8 cellular contexts compared by ENCODE assay signal in genomic region chr5:54883374-54884194, GRCh38.
A peak's percentile ranks its signal among the peaks of the same experiment; 100 is the strongest.
DNase-seq lines count a peak whose midpoint lies in the region; ATAC-seq and TF ChIP-seq lines count a peak whose summit lies in the region.

No MANE protein-coding gene starts in this region.

- no peaks in the 10 kb centered on the region for H3K27me3 ChIP-seq in Caco-2 (replicated peaks; ENCODE audit: control insufficient read depth, insufficient read depth, low read length)

- no TSS peak for BruUV-seq in Caco-2 (replicated peaks; lab: Mats Ljungman, UMichigan)

- H3K27me3 Mint-ChIP-seq in Caco-2 (ENCODE audit: insufficient read depth, unreplicated experiment) = peaks cover 9% of the 10 kb centered on the region
- peaks cover 78% of the 10 kb centered on the region for H3K27me3 Mint-ChIP-seq in T-helper 17 cell
- peaks cover 51% of the 10 kb centered on the region for H3K27me3 Mint-ChIP-seq in nephron progenitor cell (ENCODE audit: low read depth, poor library complexity)

- POLR2A ChIA-PET in Caco-2 (lab: Charles Lee) = no interaction called here

- no peak overlapping the region for H3K4me3 ChIP-seq in Caco-2 (ENCODE audit: low read depth, low read length)
- H3K4me3 ChIP-seq in foreskin fibroblast (ENCODE audit: low read depth in 1 of 2, low read length in 2 of 2) = peak overlapping the region; percentile 44 to 64

- TF ChIP-seq CTCF in Caco-2 (IDR thresholded peaks at IDR 0.05; ENCODE audit: insufficient read depth in 1 of 2, low read depth in 1 of 2, low read length in 1 of 2, severe bottlenecking in 1 of 2, unreplicated experiment in 1 of 2) (no peak), foreskin fibroblast (IDR thresholded peaks at IDR 0.05; ENCODE audit: low read depth, low read length) (no peak), nephron progenitor cell (IDR thresholded peaks at IDR 0.05) (no peak)

- H3K9me3 ChIP-seq in Caco-2 (no peaks in the 10 kb centered on the region), T-helper 17 cell (ENCODE audit: control insufficient read depth, low read length, poor library complexity, severe bottlenecking) (no peaks in the 10 kb centered on the region)

- H3K4me1 ChIP-seq in Caco-2 = no peaks in the 10 kb centered on the region

- DNase-seq in Caco-2 (no peak), T-helper 17 cell (no peak), foreskin fibroblast (peak; percentile 39 to 79), nephron progenitor cell (peak; percentile 73), NCI-H1105 treated with DMSO at 0.1 percent for 48 hours (lab: John Stamatoyannopoulos, UW) (no peak), LoVo (ENCODE audit: low spot score) (no peak), NCI-H1048 (lab: John Stamatoyannopoulos, UW) (no peak)
- DNase-seq in activated CD4-positive, CD25-positive, alpha-beta regulatory T cell (lab: John Stamatoyannopoulos, UW) = no peak

- H3K4me1 Mint-ChIP-seq in Caco-2 (ENCODE audit: low read depth, unreplicated experiment) (peaks cover 6% of the 10 kb centered on the region), T-helper 17 cell (peaks cover 13% of the 10 kb centered on the region), nephron progenitor cell (peaks cover 15% of the 10 kb centered on the region)

- H3K9me3 Mint-ChIP-seq in Caco-2 (ENCODE audit: unreplicated experiment) (peaks cover 8% of the 10 kb centered on the region), nephron progenitor cell (peaks cover 6% of the 10 kb centered on the region)

- ATAC-seq in T-helper 17 cell = peak; percentile 42

- no peaks in the 10 kb centered on the region for H3K36me3 ChIP-seq in Caco-2 (ENCODE audit: control insufficient read depth, insufficient read depth, low read length)

- H3K4me3 Mint-ChIP-seq in Caco-2 (ENCODE audit: unreplicated experiment) = peak overlapping the region; percentile 65
- H3K4me3 Mint-ChIP-seq in T-helper 17 cell = peak overlapping the region; percentile 87
- peak overlapping the region; percentile 90 for H3K4me3 Mint-ChIP-seq in nephron progenitor cell

- H3K36me3 Mint-ChIP-seq in Caco-2 (ENCODE audit: insufficient read depth, unreplicated experiment) = no peaks in the 10 kb centered on the region
- H3K36me3 Mint-ChIP-seq in T-helper 17 cell (ENCODE audit: low read depth) = peaks cover 12% of the 10 kb centered on the region
- no peaks in the 10 kb centered on the region for H3K36me3 Mint-ChIP-seq in nephron progenitor cell (ENCODE audit: low read depth)

- H3K27ac Mint-ChIP-seq in Caco-2 (ENCODE audit: unreplicated experiment) (no peak overlapping the region), T-helper 17 cell (peak overlapping the region; percentile 53), nephron progenitor cell (peak overlapping the region; percentile 6)

- CTCF ChIA-PET in Caco-2 (lab: Charles Lee) = interaction anchor here (0.9 kb wide), 1 partner anchor 39 kb away, joined by 4 read pairs; no protein-coding TSS in a partner anchor

- intact Hi-C loops in Caco-2 (cut with micrococcal nuclease; ENCODE audit: unreplicated experiment) = no loop called here

Comparison
In these comparisons a context has a peak if more than half of its experiments do, and no peak if none do; other contexts are left out.
1. DNase-seq: peak in foreskin fibroblast (2 of 2) and nephron progenitor cell (single experiment); none in Caco-2 (0 of 2), T-helper 17 cell (0 of 3), NCI-H1105 treated with DMSO at 0.1 percent for 48 hours (single experiment), LoVo (single experiment), activated CD4-positive, CD25-positive, alpha-beta regulatory T cell (0 of 4) and NCI-H1048 (single experiment).
2. Peak in every context shown above with its lines, with median percentiles within 50 percentile points of each other: H3K4me3 Mint-ChIP-seq.